Comparison of ENCODE assay signal across 20 cellular contexts in the genomic region with DNA sequence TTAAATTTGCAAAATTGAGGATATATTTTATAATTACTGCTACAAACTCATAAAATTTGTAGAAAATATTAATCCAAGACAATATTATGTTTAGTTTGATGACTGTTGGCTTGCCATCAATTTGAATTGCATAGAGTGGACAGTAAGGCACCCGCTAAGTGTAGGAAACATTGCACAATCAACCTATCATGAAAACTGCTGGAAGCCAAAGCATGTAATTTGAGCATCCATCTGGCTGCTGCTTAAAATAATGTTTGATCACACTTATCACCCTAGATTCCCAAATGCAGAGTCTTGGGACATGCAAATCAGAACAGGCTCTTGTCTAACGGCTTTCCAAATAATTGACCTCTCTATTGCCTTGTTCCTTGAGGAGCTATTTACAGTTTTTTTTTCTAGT.
DNase-seq lines count a peak whose midpoint lies in the region; ATAC-seq and TF ChIP-seq lines count a peak whose summit lies in the region.
"Had no signal": no experiment of that assay in that cellular context is flagged by ENCODE, and none has a peak within 500 bp of the region (broad histone marks: within the 10 kb centered on the region; RNA-seq: fewer than 3 reads in every experiment).

No MANE protein-coding gene starts in this region.

- ATAC-seq in activated naive CD8-positive, alpha-beta T cell treated with anti-CD3 and anti-CD28 coated beads, Interleukin-2, amount 50 U/mL, for 24 hours = no peak
- ATAC-seq in HG02870 (IDR thresholded peaks at IDR 0.05; ENCODE audit: unreplicated experiment) = no peak
- ATAC-seq: left lobe of liver, pancreas had no signal

- H2AK5ac ChIP-seq in mesenchymal stem cell (ENCODE audit: low read length, severe bottlenecking) = no peak overlapping the region

- TF ChIP-seq CTCF in cardiac fibroblast (IDR thresholded peaks at IDR 0.05; ENCODE audit: low read depth, low read length) = no peak

- no peaks in the 10 kb centered on the region for H3K36me3 Mint-ChIP-seq in activated naive CD8-positive, alpha-beta T cell treated with anti-CD3 and anti-CD28 coated beads, Interleukin-2, amount 50 U/mL, for 24 hours (ENCODE audit: low read depth)
- H3K36me3 Mint-ChIP-seq: IgD-negative memory B cell had no signal

- H3K18ac ChIP-seq in mesenchymal stem cell (ENCODE audit: low read depth in 1 of 2, low read length in 2 of 2) = no peak overlapping the region

- H3K4ac ChIP-seq in mesenchymal stem cell (ENCODE audit: low read depth in 1 of 2, low read length in 2 of 2) = no peak overlapping the region

- no peaks in the 10 kb centered on the region for H3K9me2 ChIP-seq in GM23248 (ENCODE audit: insufficient read depth)

- H3K4me1 ChIP-seq in GM23248 (ENCODE audit: insufficient read depth) = peaks cover 28% of the 10 kb centered on the region
- no peaks in the 10 kb centered on the region for H3K4me1 ChIP-seq in mesenchymal stem cell (ENCODE audit: control insufficient read depth, insufficient read depth, low read depth, low read length)
- H3K4me1 ChIP-seq: BE2C, pancreas, suprapubic skin had no signal

- no peaks in the 10 kb centered on the region for H3K79me1 ChIP-seq in mesenchymal stem cell (replicated peaks; ENCODE audit: low read length, poor library complexity, severe bottlenecking)

- peaks cover 5% of the 10 kb centered on the region; the same call in 1 of the 2 replicates for H3F3A ChIP-seq in GM23248 (ENCODE audit: insufficient read depth)

- H3K9ac ChIP-seq in GM23248 (no peak overlapping the region), mesenchymal stem cell (ENCODE audit: low read length) (no peak overlapping the region)

- no peaks in the 10 kb centered on the region for H3K27me3 Mint-ChIP-seq in activated naive CD8-positive, alpha-beta T cell treated with anti-CD3 and anti-CD28 coated beads, Interleukin-2, amount 50 U/mL, for 24 hours

- H2AFZ ChIP-seq in GM23248 (peak overlapping the region; percentile 36), mesenchymal stem cell (ENCODE audit: low read depth, low read length) (no peak overlapping the region)

- H3K4me2 ChIP-seq in GM23248 (ENCODE audit: unreplicated experiment) (no peak overlapping the region), mesenchymal stem cell (ENCODE audit: low read length, poor library complexity, severe bottlenecking) (no peak overlapping the region)

- H3K9me3 ChIP-seq in GM23248 (ENCODE audit: low read depth) (no peaks in the 10 kb centered on the region), mesenchymal stem cell (ENCODE audit: control insufficient read depth, low read length) (no peaks in the 10 kb centered on the region)
- H3K9me3 ChIP-seq: BE2C, pancreas, suprapubic skin had no signal

- no peaks in the 10 kb centered on the region for H3K4me1 Mint-ChIP-seq in activated naive CD8-positive, alpha-beta T cell treated with anti-CD3 and anti-CD28 coated beads, Interleukin-2, amount 50 U/mL, for 24 hours
- H3K4me1 Mint-ChIP-seq: IgD-negative memory B cell had no signal

- DNase-seq in AG08395 (ENCODE audit: low spot score) (peak; percentile 28), GM23248 (peak; percentile 53), cardiac fibroblast (ENCODE audit: low read depth in 2 of 2) (peak; percentile 33 to 40), mesenchymal stem cell (peak; percentile 13), head of caudate nucleus (no peak), HK-2 (ENCODE audit: unreplicated experiment) (no peak)
- no peak for DNase-seq in activated naive CD8-positive, alpha-beta T cell treated with anti-CD3 and anti-CD28 coated beads, Interleukin-2, amount 50 U/mL, for 24 hours
- DNase-seq: BE2C; endodermal cell; NCI-H1048; NCI-H774; pancreas; small intestine; stimulated activated CD4-positive, alpha-beta T cell treated with anti-CD3 and anti-CD28 coated beads, Interleukin-4, amount 100 ng/mL, for 24 hours had no signal

- no peak overlapping the region for H3K23ac ChIP-seq in mesenchymal stem cell (ENCODE audit: low read length in 2 of 2)

- H3K27me3 ChIP-seq in GM23248 (replicated peaks; ENCODE audit: insufficient read depth) (no peaks in the 10 kb centered on the region), mesenchymal stem cell (ENCODE audit: control insufficient read depth in 1 of 2, insufficient read depth in 1 of 2, low read length in 2 of 2) (no peaks in the 10 kb centered on the region)
- H3K27me3 ChIP-seq: BE2C, pancreas, suprapubic skin had no signal

- no peak overlapping the region for H3K4me3 Mint-ChIP-seq in activated naive CD8-positive, alpha-beta T cell treated with anti-CD3 and anti-CD28 coated beads, Interleukin-2, amount 50 U/mL, for 24 hours
- H3K4me3 Mint-ChIP-seq: activated T-helper 1 cell treated with anti-CD3 and anti-CD28 coated beads, Interleukin-12 subunit alpha, Interleukin-12 subunit beta, Interleukin-2, Interleukin-4 antibody, amounts not matched to agents 30 ng/mL and 10 ng/mL and 1 ng/mL, durations not matched to agents 14 hours and 24 hours and 36 hours; endodermal cell; IgD-negative memory B cell; T-helper 2 cell treated with Interferon-gamma antibody and Interleukin-4, amounts not matched to agents 5 μg/mL and 100 μg/mL, for 36 hours had no signal

- no peak overlapping the region for H2BK12ac ChIP-seq in mesenchymal stem cell (ENCODE audit: low read length in 2 of 2)

- peaks cover 3% of the 10 kb centered on the region for H3K9me3 Mint-ChIP-seq in activated naive CD8-positive, alpha-beta T cell treated with anti-CD3 and anti-CD28 coated beads, Interleukin-2, amount 50 U/mL, for 24 hours
- H3K9me3 Mint-ChIP-seq: activated T-helper 1 cell treated with anti-CD3 and anti-CD28 coated beads, Interleukin-12 subunit alpha, Interleukin-12 subunit beta, Interleukin-2, Interleukin-4 antibody, amounts not matched to agents 30 ng/mL and 10 ng/mL and 1 ng/mL, durations not matched to agents 14 hours and 24 hours and 36 hours; endodermal cell; T-helper 2 cell treated with Interferon-gamma antibody and Interleukin-4, amounts not matched to agents 5 μg/mL and 100 μg/mL, for 36 hours had no signal

- no peaks in the 10 kb centered on the region for H3K79me2 ChIP-seq in GM23248 (ENCODE audit: insufficient read depth)

- H3K36me3 ChIP-seq in GM23248 (ENCODE audit: low read depth) = no peaks in the 10 kb centered on the region
- H3K36me3 ChIP-seq in mesenchymal stem cell (ENCODE audit: control insufficient read depth in 1 of 2, insufficient read depth in 2 of 2, low read depth in 1 of 2, low read length in 2 of 2) = no peaks in the 10 kb centered on the region
- H3K36me3 ChIP-seq: BE2C, pancreas, suprapubic skin had no signal

- H3K27ac ChIP-seq in GM23248 = no peak overlapping the region
- no peak overlapping the region for H3K27ac ChIP-seq in mesenchymal stem cell (ENCODE audit: low read length, poor library complexity, severe bottlenecking)
- H3K27ac ChIP-seq: pancreas, suprapubic skin had no signal

- no peak overlapping the region for H2BK15ac ChIP-seq in mesenchymal stem cell (ENCODE audit: low read depth, poor library complexity, severe bottlenecking)

- intact Hi-C loops in head of caudate nucleus (cut with DNase I) = no loop called here

- WGBS in GM23248 (ENCODE audit: low coverage in 1 of 2, low lambda C conversion rate in 2 of 2, missing lambda C conversion rate in 2 of 2), 2 experiments = 29 to 33% methylated on average over 2 of the region's 2 CpGs
- WGBS in mesenchymal stem cell = 100% methylated on average over 2 of the region's 2 CpGs

- no peak overlapping the region for H2BK5ac ChIP-seq in mesenchymal stem cell (ENCODE audit: low read depth, low read length, poor library complexity, severe bottlenecking)

- in situ Hi-C loops in GM23248 (cut with MboI) = loop anchor here (10.0 to 25.0 kb wide), 3 partner anchors 341 to 1344 kb away; a partner anchor contains a TSS

- H2BK120ac ChIP-seq in mesenchymal stem cell (ENCODE audit: low read depth, low read length) = no peak overlapping the region

- H3K14ac ChIP-seq in mesenchymal stem cell (ENCODE audit: low read length in 2 of 2) = no peak overlapping the region

- H3K4me3 ChIP-seq in GM23248 (no peak overlapping the region), cardiac fibroblast (replicated peaks in 1 of 2; ENCODE audit: low read depth in 2 of 2, low read length in 2 of 2) (no peak overlapping the region), mesenchymal stem cell (ENCODE audit: insufficient read depth in 1 of 2, low read depth in 1 of 2, low read length in 2 of 2) (no peak overlapping the region)
- H3K4me3 ChIP-seq: pancreas, suprapubic skin had no signal

- H4K91ac ChIP-seq in mesenchymal stem cell (ENCODE audit: low read length) = no peak overlapping the region

- no peaks in the 10 kb centered on the region for H4K20me1 ChIP-seq in GM23248 (ENCODE audit: insufficient read depth)

- no peak overlapping the region for H3K27ac Mint-ChIP-seq in activated naive CD8-positive, alpha-beta T cell treated with anti-CD3 and anti-CD28 coated beads, Interleukin-2, amount 50 U/mL, for 24 hours
- H3K27ac Mint-ChIP-seq: activated T-helper 1 cell treated with anti-CD3 and anti-CD28 coated beads, Interleukin-12 subunit alpha, Interleukin-12 subunit beta, Interleukin-2, Interleukin-4 antibody, amounts not matched to agents 30 ng/mL and 10 ng/mL and 1 ng/mL, durations not matched to agents 14 hours and 24 hours and 36 hours; endodermal cell; T-helper 2 cell treated with Interferon-gamma antibody and Interleukin-4, amounts not matched to agents 5 μg/mL and 100 μg/mL, for 36 hours had no signal

- no peak overlapping the region for H4K8ac ChIP-seq in mesenchymal stem cell (ENCODE audit: low read length)

Comparison
In these comparisons a context has a peak if more than half of its experiments do, and no peak if none do; other contexts are left out.
1. DNase-seq: peak in AG08395 (single experiment), GM23248 (single experiment), cardiac fibroblast (2 of 2) and mesenchymal stem cell (single experiment); none in activated naive CD8-positive, alpha-beta T cell treated with anti-CD3 and anti-CD28 coated beads, Interleukin-2, amount 50 U/mL, for 24 hours (single experiment), head of caudate nucleus (0 of 42) and HK-2 (single experiment).